22 cellular contexts compared by ENCODE assay signal in genomic region chr11:112941096-112941495, GRCh38.
"Had no signal": no experiment of that assay in that cellular context is flagged by ENCODE, and none has a peak within 500 bp of the region (broad histone marks: within the 10 kb centered on the region; RNA-seq: fewer than 3 reads in every experiment).

No MANE protein-coding gene starts in this region.

- H3K27me3 ChIP-seq: esophagus muscularis mucosa, gastrocnemius medialis, heart right ventricle, neural progenitor cell, ovary, testis, transverse colon had no signal

- H3K4me3 Mint-ChIP-seq: dendritic cell treated with granulocyte-macrophage colony-stimulating factor and Interleukin-4, amounts not matched to agents 40 ng/mL and 50 ng/mL, for 4 days; effector memory CD8-positive, alpha-beta T cell; immature natural killer cell; naive thymus-derived CD8-positive, alpha-beta T cell; neural progenitor cell; stimulated activated effector memory CD8-positive, alpha-beta T cell treated with anti-CD3 and anti-CD28 coated beads, Interleukin-12 subunit alpha, Interleukin-12 subunit beta, amount 100 ng/mL, for 72 hours had no signal

- H3K4me1 ChIP-seq: neural progenitor cell, transverse colon had no signal

- H3K27ac Mint-ChIP-seq: dendritic cell treated with granulocyte-macrophage colony-stimulating factor and Interleukin-4, amounts not matched to agents 40 ng/mL and 50 ng/mL, for 4 days; effector memory CD8-positive, alpha-beta T cell; immature natural killer cell; naive thymus-derived CD8-positive, alpha-beta T cell; neural progenitor cell; stimulated activated effector memory CD8-positive, alpha-beta T cell treated with anti-CD3 and anti-CD28 coated beads, Interleukin-12 subunit alpha, Interleukin-12 subunit beta, amount 100 ng/mL, for 72 hours had no signal

- H3K36me3 Mint-ChIP-seq: naive thymus-derived CD8-positive, alpha-beta T cell; neural progenitor cell; stimulated activated effector memory CD8-positive, alpha-beta T cell treated with anti-CD3 and anti-CD28 coated beads, Interleukin-12 subunit alpha, Interleukin-12 subunit beta, amount 100 ng/mL, for 72 hours had no signal

- H3K9me3 ChIP-seq: esophagus muscularis mucosa, gastrocnemius medialis, left ventricle myocardium inferior, ovary, testis, transverse colon had no signal

- H3K4me3 ChIP-seq: esophagus muscularis mucosa, gastrocnemius medialis, heart right ventricle, left ventricle myocardium inferior, neural progenitor cell, ovary, testis, transverse colon had no signal

- FAIRE-seq: colon, keratinocyte had no signal

- H3K9me3 Mint-ChIP-seq: dendritic cell treated with granulocyte-macrophage colony-stimulating factor and Interleukin-4, amounts not matched to agents 40 ng/mL and 50 ng/mL, for 4 days; neural progenitor cell; stimulated activated effector memory CD8-positive, alpha-beta T cell treated with anti-CD3 and anti-CD28 coated beads, Interleukin-12 subunit alpha, Interleukin-12 subunit beta, amount 100 ng/mL, for 72 hours had no signal

- DNase-seq: effector memory CD8-positive, alpha-beta T cell; gastrocnemius medialis; heart right ventricle; immature natural killer cell; left ventricle myocardium inferior; mesendoderm; naive thymus-derived CD8-positive, alpha-beta T cell; nucleus accumbens; ovary; right cardiac atrium; stimulated activated CD4-positive, alpha-beta T cell treated with anti-CD3 and anti-CD28 coated beads, Interleukin-4, amount 100 ng/mL, for 1 hour; stimulated activated CD8-positive, alpha-beta memory T cell treated with anti-CD3 and anti-CD28 coated beads, Interleukin-4, amount 100 ng/mL, for 48 hours; stimulated activated naive CD8-positive, alpha-beta T cell treated with anti-CD3 and anti-CD28 coated beads, Interleukin-15, Interleukin-2, amounts not matched to agents 100 U/mL and 50 U/mL, for 24 hours; testis; transverse colon had no signal

- ATAC-seq: effector memory CD8-positive, alpha-beta T cell; gastrocnemius medialis; heart right ventricle; naive thymus-derived CD8-positive, alpha-beta T cell; right cardiac atrium; stimulated activated effector memory CD8-positive, alpha-beta T cell treated with anti-CD3 and anti-CD28 coated beads, Interleukin-12 subunit alpha, Interleukin-12 subunit beta, amount 100 ng/mL, for 72 hours; stimulated activated naive CD8-positive, alpha-beta T cell treated with anti-CD3 and anti-CD28 coated beads, Interleukin-15, Interleukin-2, amounts not matched to agents 100 U/mL and 50 U/mL, for 24 hours had no signal

- H3K27ac ChIP-seq: epithelial cell of prostate, gastrocnemius medialis, heart right ventricle, neural progenitor cell, ovary, testis, transverse colon had no signal

- H3K4me2 ChIP-seq: neural progenitor cell had no signal

- H3K36me3 ChIP-seq: esophagus muscularis mucosa, gastrocnemius medialis, heart right ventricle, left ventricle myocardium inferior, neural progenitor cell, ovary, transverse colon had no signal

- H3K9ac ChIP-seq: neural progenitor cell had no signal

- H3K4me1 Mint-ChIP-seq: naive thymus-derived CD8-positive, alpha-beta T cell; stimulated activated effector memory CD8-positive, alpha-beta T cell treated with anti-CD3 and anti-CD28 coated beads, Interleukin-12 subunit alpha, Interleukin-12 subunit beta, amount 100 ng/mL, for 72 hours had no signal
